ENCODE assay signal across 2 cellular contexts in genomic region chr19:6626764-6627163, GRCh38.
TF ChIP-seq lines count a peak whose summit lies in the region.

No MANE protein-coding gene starts in this region.

TF ChIP-seq in HCT116, 20 proteins besides CTCF, POLR2A, EP300 and RAD21 (continued from another document):
- no peak for TF ChIP-seq SRF (IDR thresholded peaks at IDR 0.05; ENCODE audit: low read depth)
TF ChIP-seq in HCT116: peak in this region for 1.

TF ChIP-seq in WTC11, 78 proteins besides CTCF, POLR2A, EP300 and RAD21:
- peak; percentile 24; the same call in 1 of the 2 replicates for TF ChIP-seq ZNF512 (CRISPR knock-in tag; IDR thresholded peaks at IDR 0.05; ENCODE audit: borderline replicate concordance)
- TF ChIP-seq ZNF232 (CRISPR knock-in tag; IDR thresholded peaks at IDR 0.05): no peak
